Comparison of ENCODE assay signal across 10 cellular contexts in genomic region chr19:15195987-15196682, GRCh38. TPM values are rescaled to one million over a fixed set of nuclear protein-coding genes. Genes with fewer than 3 reads are reported as not detected.
A peak's percentile ranks its signal among the peaks of the same experiment; 100 is the strongest.
DNase-seq lines count a peak whose midpoint lies in the region; ATAC-seq and TF ChIP-seq lines count a peak whose summit lies in the region.
"Had no signal": no experiment of that assay in that cellular context is flagged by ENCODE, and none has a peak within 500 bp of the region (broad histone marks: within the 10 kb centered on the region; RNA-seq: fewer than 3 reads in every experiment).

No MANE protein-coding gene starts in this region.

- peaks cover 0 to 15% of the 10 kb centered on the region in 2 donors for H3K36me3 Mint-ChIP-seq in naive B cell

- H3K4me3 ChIP-seq in BLaER1 treated with 17β-estradiol and CSF1 and Interleukin-3, amounts not matched to agents 10 nM and 100 nM, result peak overlapping the region; percentile 39 to 68 (median 56); a peak in 19 of 20 replicates
- peak overlapping the region; percentile 31 to 50 (median 47) for H3K4me3 ChIP-seq in mammary epithelial cell (replicated peaks in 1 of 3; ENCODE audit: insufficient read depth in 1 of 3, low read depth in 2 of 3, low read length in 3 of 3)
- H3K4me3 ChIP-seq: right lobe of liver had no signal

- H3K9me3 Mint-ChIP-seq in naive B cell, result no peaks in the 10 kb centered on the region

- in situ Hi-C loops in mammary epithelial cell (cut with MboI; ENCODE audit: low sequenced_read_pairs in 2 of 2), result no loop called here

- peaks cover 21 to 38% (median 28%) of the 10 kb centered on the region in 11 experiments for H3K36me3 ChIP-seq in BLaER1 treated with 17β-estradiol and CSF1 and Interleukin-3, amounts not matched to agents 10 nM and 100 nM
- H3K36me3 ChIP-seq in KOPT-K1 (ENCODE audit: insufficient read depth, low read length) (peaks cover 10% of the 10 kb centered on the region), mammary epithelial cell (ENCODE audit: insufficient read depth, low read length) (no peaks in the 10 kb centered on the region)
- H3K36me3 ChIP-seq: right lobe of liver had no signal

- H3K9ac ChIP-seq in BLaER1 treated with 17β-estradiol and CSF1 and Interleukin-3, amounts not matched to agents 10 nM and 100 nM, result peak overlapping the region in 10 of 11 experiments; percentile 51 to 74 (median 68); a peak in 17 of 22 replicates
- H3K9ac ChIP-seq in mammary epithelial cell (ENCODE audit: insufficient read depth, low read length), result no peak overlapping the region

- peaks cover 0 to 66% (median 36%) of the 10 kb centered on the region in 11 experiments; a peak in 17 of 22 replicates for H4K20me1 ChIP-seq in BLaER1 treated with 17β-estradiol and CSF1 and Interleukin-3, amounts not matched to agents 10 nM and 100 nM
- no peaks in the 10 kb centered on the region for H4K20me1 ChIP-seq in mammary epithelial cell (ENCODE audit: insufficient read depth, low read length)

- dilution Hi-C loops in mammary epithelial cell (cut with HindIII; ENCODE audit: low sequenced_read_pairs), result no loop called here

- H3K4me2 ChIP-seq in BLaER1 treated with 17β-estradiol and CSF1 and Interleukin-3, amounts not matched to agents 10 nM and 100 nM, result peak overlapping the region; percentile 64 to 99 (median 87)
- peak overlapping the region; percentile 93 for H3K4me2 ChIP-seq in mammary epithelial cell (ENCODE audit: insufficient read depth, low read depth, low read length)

- ATAC-seq in naive B cell (ENCODE audit: low read depth in 2 of 2) (peak in 1 of 2 donors; percentile 8), HG03175 (IDR thresholded peaks at IDR 0.05; ENCODE audit: unreplicated experiment) (no peak), GM21381 (IDR thresholded peaks at IDR 0.05; ENCODE audit: unreplicated experiment) (no peak), GM19395 (IDR thresholded peaks at IDR 0.05; ENCODE audit: unreplicated experiment) (no peak)

- H2AFZ ChIP-seq in mammary epithelial cell (ENCODE audit: low read depth, low read length), result peak overlapping the region; percentile 84

- H3K4me1 ChIP-seq in BLaER1 treated with 17β-estradiol and CSF1 and Interleukin-3, amounts not matched to agents 10 nM and 100 nM, result peaks cover 35 to 57% (median 54%) of the 10 kb centered on the region in 10 experiments
- peaks cover 14% of the 10 kb centered on the region for H3K4me1 ChIP-seq in mammary epithelial cell (ENCODE audit: insufficient read depth, low read length)

- BruUV-seq in mammary epithelial cell (replicated peaks; lab: Mats Ljungman, UMichigan), result no TSS peak

- intact Hi-C loops in mammary epithelial cell (cut with micrococcal nuclease), result loop anchor here (10.0 kb wide), 1 partner anchor 249 kb away; the partner anchor contains the start of gene WIZ

- peak overlapping the region in 7 of 8 donors; percentile 45 to 87 (median 70) for H3K4me3 Mint-ChIP-seq in naive B cell

- 1% methylated on average over 6 of the region's 34 CpGs for WGBS in mammary epithelial cell (ENCODE audit: low coverage, missing lambda C conversion rate)

- no peaks in the 10 kb centered on the region for H3K9me3 ChIP-seq in BLaER1 treated with 17β-estradiol and CSF1 and Interleukin-3, amounts not matched to agents 10 nM and 100 nM (replicated peaks in 1 of 11)
- H3K9me3 ChIP-seq in KOPT-K1 (ENCODE audit: insufficient read depth, low read length, poor library complexity, severe bottlenecking), result no peaks in the 10 kb centered on the region
- no peaks in the 10 kb centered on the region for H3K9me3 ChIP-seq in mammary epithelial cell (replicated peaks; ENCODE audit: insufficient read depth, low read length)
- H3K9me3 ChIP-seq: right lobe of liver had no signal

- CTCF ChIA-PET in mammary epithelial cell (lab: Charles Lee; ENCODE audit: low non-redundant PET), result interaction anchor here (0.7 kb wide), 1 partner anchor 55 kb away, joined by 11 read pairs; no protein-coding TSS in a partner anchor

- peaks cover 20 to 30% (median 22%) of the 10 kb centered on the region in 3 donors for H3K4me1 Mint-ChIP-seq in naive B cell

- peaks cover 47 to 71% (median 71%) of the 10 kb centered on the region in 3 donors for H3K27me3 Mint-ChIP-seq in naive B cell

- TF ChIP-seq CTCF in mammary epithelial cell (conservative IDR thresholded peaks at IDR 0.05 in 1 of 2, IDR thresholded peaks at IDR 0.05 in 1 of 2; ENCODE audit: extremely low read depth in 1 of 2, insufficient read depth in 1 of 2, low read depth in 1 of 2, low read length in 2 of 2), result no peak

- peak; percentile 84 for DNase-seq in mammary epithelial cell
- DNase-seq in naive B cell, result no peak
- no peak for DNase-seq in KG1 (lab: John Stamatoyannopoulos, UW)
- DNase-seq: right lobe of liver had no signal

- H3K27ac Mint-ChIP-seq in naive B cell, result peak overlapping the region in 1 of 6 donors; percentile 49

- H3K27ac ChIP-seq in BLaER1 treated with 17β-estradiol and CSF1 and Interleukin-3, amounts not matched to agents 10 nM and 100 nM, result peak overlapping the region in 9 of 11 experiments; percentile 32 to 92 (median 72); a peak in 16 of 22 replicates
- H3K27ac ChIP-seq in KOPT-K1 (ENCODE audit: low read depth, low read length, poor library complexity, severe bottlenecking) (peak overlapping the region; percentile 27), mammary epithelial cell (ENCODE audit: insufficient read depth, low read depth, low read length) (no peak overlapping the region)
- H3K27ac ChIP-seq: right lobe of liver had no signal

- no peaks in the 10 kb centered on the region for H3K79me2 ChIP-seq in mammary epithelial cell (ENCODE audit: insufficient read depth, low read length)

- no peaks in the 10 kb centered on the region for H3K27me3 ChIP-seq in BLaER1 treated with 17β-estradiol and CSF1 and Interleukin-3, amounts not matched to agents 10 nM and 100 nM
- no peaks in the 10 kb centered on the region for H3K27me3 ChIP-seq in mammary epithelial cell (ENCODE audit: insufficient read depth, low read length)

RNA-seq across cellular contexts. Expression of gene NOTCH3, which starts 4.7 kb away (rescaled TPM):
- 10 to 100 TPM; 15.1 to 44.7 TPM for total RNA-seq in mammary epithelial cell
- polyA plus RNA-seq in mammary epithelial cell (7.3 TPM), naive B cell (ENCODE audit: low read depth in 6 of 6) (not detected)
- polyA minus RNA-seq in mammary epithelial cell, result 50.0 TPM
- total RNA-seq: activated CD8-positive, alpha-beta memory T cell treated with anti-CD3 and anti-CD28 coated beads for 36 hours had no signal

RNA-seq across cellular contexts. Expression of gene EPHX3, which starts 36.1 kb away (rescaled TPM):
- total RNA-seq in mammary epithelial cell, result under 1 TPM; 0.17 to 0.47 TPM
- polyA plus RNA-seq in mammary epithelial cell (0.06 TPM), naive B cell (ENCODE audit: low read depth in 6 of 6) (not detected)
- not detected for polyA minus RNA-seq in mammary epithelial cell
